23 cellular contexts compared by ENCODE assay signal in the genomic region with DNA sequence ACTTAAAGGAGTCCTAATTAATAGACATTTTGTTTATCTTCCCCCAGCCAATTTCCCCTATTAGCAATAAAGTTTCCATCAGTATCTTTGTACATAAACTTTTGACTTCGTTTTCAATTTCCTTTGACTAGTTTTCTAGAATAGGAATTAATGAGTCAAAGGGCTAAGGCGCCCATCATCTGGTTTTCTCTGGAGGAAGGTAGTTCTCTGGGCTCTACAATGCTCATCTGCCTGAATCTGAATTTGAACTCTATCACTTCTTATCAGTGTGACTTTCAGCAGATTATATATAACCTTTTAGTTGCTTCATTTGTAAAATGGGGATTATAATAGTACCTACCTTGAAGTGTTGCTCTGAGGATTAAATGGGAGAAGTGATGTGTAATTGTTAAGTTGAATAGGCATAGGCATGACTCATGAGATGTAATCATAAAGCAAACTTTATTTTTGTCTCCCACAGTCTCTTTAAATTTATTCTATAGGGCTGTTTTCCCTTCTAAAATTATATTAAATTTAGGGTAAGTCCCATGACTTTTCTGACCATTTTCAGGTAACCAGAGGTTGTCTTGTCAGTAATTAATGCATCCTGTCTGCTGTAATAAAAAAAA. TPM values are rescaled to one million over a fixed set of nuclear protein-coding genes. Genes with fewer than 3 reads are reported as not detected.
DNase-seq lines count a peak whose midpoint lies in the region; ATAC-seq, FAIRE-seq and TF ChIP-seq lines count a peak whose summit lies in the region.
"Had no signal": no experiment of that assay in that cellular context is flagged by ENCODE, and none has a peak within 500 bp of the region (broad histone marks: within the 10 kb centered on the region; RNA-seq: fewer than 3 reads in every experiment).

No MANE protein-coding gene starts in this region.

- no peak overlapping the region for H3K4me3 Mint-ChIP-seq in activated CD4-positive, alpha-beta T cell treated with anti-CD3 and anti-CD28 coated beads for 36 hours
- H3K4me3 Mint-ChIP-seq in activated CD4-positive, alpha-beta T cell treated with anti-CD3 and anti-CD28 coated beads, Interleukin-2, amount 10 ng/mL, durations not matched to agents 7 days and 5 days: no peak overlapping the region
- no peak overlapping the region for H3K4me3 Mint-ChIP-seq in endodermal cell
- H3K4me3 Mint-ChIP-seq: IgD-negative memory B cell had no signal

- H3K36me3 Mint-ChIP-seq in activated CD4-positive, alpha-beta T cell treated with anti-CD3 and anti-CD28 coated beads for 36 hours (ENCODE audit: low read depth): no peaks in the 10 kb centered on the region
- H3K36me3 Mint-ChIP-seq in activated CD4-positive, alpha-beta T cell treated with anti-CD3 and anti-CD28 coated beads, Interleukin-2, amount 10 ng/mL, durations not matched to agents 7 days and 5 days (ENCODE audit: low read depth): no peaks in the 10 kb centered on the region
- H3K36me3 Mint-ChIP-seq in endodermal cell (ENCODE audit: low read depth): no peaks in the 10 kb centered on the region
- H3K36me3 Mint-ChIP-seq: IgD-negative memory B cell had no signal

- BruUV-seq in endothelial cell of umbilical vein (replicated peaks; lab: Mats Ljungman, UMichigan): no TSS peak

- H3K27me3 ChIP-seq in SK-N-SH (ENCODE audit: insufficient read depth) (no peaks in the 10 kb centered on the region; the same call in 1 of the 2 replicates), endothelial cell of umbilical vein (ENCODE audit: control insufficient read depth in 2 of 2, insufficient read depth in 2 of 2, low read length in 2 of 2) (peaks cover 8 to 12% of the 10 kb centered on the region in 2 experiments), endodermal cell (ENCODE audit: control insufficient read depth, insufficient read depth, low read length, poor library complexity, severe bottlenecking) (peaks cover 23% of the 10 kb centered on the region)
- H3K27me3 ChIP-seq: Peyer's patch had no signal

- POLR2A ChIA-PET in activated CD4-positive, alpha-beta T cell treated with anti-CD3 and anti-CD28 coated beads for 36 hours (lab: Charles Lee): no interaction called here
- POLR2A ChIA-PET in activated CD4-positive, alpha-beta T cell treated with anti-CD3 and anti-CD28 coated beads, Interleukin-2, amount 10 ng/mL, durations not matched to agents 7 days and 5 days (lab: Charles Lee): no interaction called here
- POLR2A ChIA-PET in SK-N-SH (lab: Yijun Ruan, JAX): no interaction called here
- POLR2A ChIA-PET in endothelial cell of umbilical vein (lab: Charles Lee): no interaction called here

- H3K79me2 ChIP-seq in SK-N-SH (ENCODE audit: insufficient read depth) (no peaks in the 10 kb centered on the region), endothelial cell of umbilical vein (ENCODE audit: control insufficient read depth, insufficient read depth, low read length) (no peaks in the 10 kb centered on the region)

- H3K4me1 Mint-ChIP-seq in activated CD4-positive, alpha-beta T cell treated with anti-CD3 and anti-CD28 coated beads for 36 hours: peaks cover 4% of the 10 kb centered on the region
- no peaks in the 10 kb centered on the region for H3K4me1 Mint-ChIP-seq in activated CD4-positive, alpha-beta T cell treated with anti-CD3 and anti-CD28 coated beads, Interleukin-2, amount 10 ng/mL, durations not matched to agents 7 days and 5 days
- H3K4me1 Mint-ChIP-seq in endodermal cell: peaks cover 19% of the 10 kb centered on the region

- no peaks in the 10 kb centered on the region for H3K9me1 ChIP-seq in endothelial cell of umbilical vein (replicated peaks; ENCODE audit: control insufficient read depth, extremely low read depth, insufficient read depth, low read length)

- no peak for TF ChIP-seq CTCF in SK-N-SH (IDR thresholded peaks at IDR 0.05)
- no peak for TF ChIP-seq CTCF in endothelial cell of umbilical vein (IDR thresholded peaks at IDR 0.05; ENCODE audit: extremely low read depth in 1 of 2, insufficient read depth in 1 of 2, low read depth in 1 of 2, low read length in 2 of 2)
- no peak for TF ChIP-seq CTCF in endodermal cell (conservative IDR thresholded peaks at IDR 0.05)

- H4K20me1 ChIP-seq in SK-N-SH (ENCODE audit: insufficient read depth): no peaks in the 10 kb centered on the region
- no peaks in the 10 kb centered on the region for H4K20me1 ChIP-seq in endothelial cell of umbilical vein (replicated peaks; ENCODE audit: control insufficient read depth, extremely low read depth, insufficient read depth, low read length)

- CTCF ChIA-PET in activated CD4-positive, alpha-beta T cell treated with anti-CD3 and anti-CD28 coated beads for 36 hours (lab: Charles Lee): interaction anchor here (0.6 to 1.7 kb wide), 2 partner anchors 19 to 629 kb away, joined by 3 to 6 read pairs; no protein-coding TSS in a partner anchor
- CTCF ChIA-PET in activated CD4-positive, alpha-beta T cell treated with anti-CD3 and anti-CD28 coated beads, Interleukin-2, amount 10 ng/mL, durations not matched to agents 7 days and 5 days (lab: Charles Lee): interaction anchor here (1.6 kb wide), 1 partner anchor 20 kb away, joined by 4 read pairs; no protein-coding TSS in a partner anchor
- CTCF ChIA-PET in SK-N-SH (lab: Yijun Ruan, JAX): interaction anchor here (1.2 to 6.8 kb wide), 3 partner anchors 16 to 69 kb away, joined by 4 to 75 read pairs (median 32); no protein-coding TSS in a partner anchor
- CTCF ChIA-PET in endothelial cell of umbilical vein (lab: Charles Lee): interaction anchor here (0.9 kb wide), 1 partner anchor 11 kb away, joined by 3 read pairs; no protein-coding TSS in a partner anchor

- no peak for TF ChIP-seq POLR2A in endothelial cell of umbilical vein (IDR thresholded peaks at IDR 0.05; ENCODE audit: low read depth, low read length)

- no peak for TF ChIP-seq EP300 in SK-N-SH (IDR thresholded peaks at IDR 0.05; ENCODE audit: borderline replicate concordance in 1 of 2, low read depth in 1 of 2, low read length in 1 of 2)

- no peak for DNase-seq in activated CD4-positive, alpha-beta T cell treated with anti-CD3 and anti-CD28 coated beads for 36 hours
- no peak for DNase-seq in activated CD4-positive, alpha-beta T cell treated with anti-CD3 and anti-CD28 coated beads, Interleukin-2, amount 10 ng/mL, durations not matched to agents 7 days and 5 days
- DNase-seq in ELR (ENCODE audit: low read depth) (peak; percentile 16), SK-N-SH (no peak), endothelial cell of umbilical vein (ENCODE audit: low read depth, low spot score) (no peak), endodermal cell (no peak)
- no peak for DNase-seq in stimulated activated naive CD4-positive, alpha-beta T cell treated with Interleukin-2 at 50 U/mL for 16 hours (lab: John Stamatoyannopoulos, UW)
- DNase-seq: 8988T, Calu3, DMS79 treated with DMSO at 0.1 percent for 48 hours, H7, NCI-H1048, NCI-H1417, NCI-H1694, NCI-H2081, NCI-H2227 treated with DMSO at 0.1 percent for 48 hours, NCI-H69, SIG-M5 had no signal

- no peaks in the 10 kb centered on the region for H3K9me3 ChIP-seq in SK-N-SH
- no peaks in the 10 kb centered on the region for H3K9me3 ChIP-seq in endothelial cell of umbilical vein (replicated peaks; ENCODE audit: control insufficient read depth, insufficient read depth, low read length)
- no peaks in the 10 kb centered on the region for H3K9me3 ChIP-seq in endodermal cell (ENCODE audit: control insufficient read depth, low read length)
- H3K9me3 ChIP-seq: Peyer's patch had no signal

- intact Hi-C loops in activated CD4-positive, alpha-beta T cell treated with anti-CD3 and anti-CD28 coated beads for 36 hours (cut with DNase I, micrococcal nuclease): loop anchor here in 1 of 2 experiments (10.0 kb wide), 1 partner anchor 180 kb away; no protein-coding TSS in a partner anchor
- intact Hi-C loops in endothelial cell of umbilical vein (cut with micrococcal nuclease): no loop called here

- H3K4me3 ChIP-seq in SK-N-SH (ENCODE audit: low read depth in 2 of 2, low read length in 1 of 2) (no peak overlapping the region), endothelial cell of umbilical vein (replicated peaks in 1 of 3; ENCODE audit: insufficient read depth in 1 of 3, low read depth in 1 of 3, low read length in 3 of 3) (no peak overlapping the region), endodermal cell (ENCODE audit: low read length) (no peak overlapping the region)
- H3K4me3 ChIP-seq: Peyer's patch, SK-N-MC had no signal

- no peaks in the 10 kb centered on the region for H3K9me2 ChIP-seq in SK-N-SH

- H3K27ac ChIP-seq in SK-N-SH (ENCODE audit: low read depth in 2 of 2, low read length in 1 of 2): peak overlapping the region in 1 of 2 experiments; percentile 25; a peak in 1 of 4 replicates
- no peak overlapping the region for H3K27ac ChIP-seq in endothelial cell of umbilical vein (ENCODE audit: insufficient read depth, low read depth, low read length)
- H3K27ac ChIP-seq in endodermal cell (ENCODE audit: low read depth, low read length): no peak overlapping the region
- H3K27ac ChIP-seq: Peyer's patch, SK-N-MC had no signal

- TF ChIP-seq RAD21 in SK-N-SH (IDR thresholded peaks at IDR 0.05; ENCODE audit: low read length): no peak

- WGBS in SK-N-SH (ENCODE audit: low lambda C conversion rate): 42% methylated on average over 2 of the region's 2 CpGs
- 78 to 85% methylated on average over 2 of the region's 2 CpGs for WGBS in endodermal cell (ENCODE audit: insufficient coverage in 1 of 2, insufficient read length in 1 of 2), 2 experiments

- H3K27ac Mint-ChIP-seq in activated CD4-positive, alpha-beta T cell treated with anti-CD3 and anti-CD28 coated beads for 36 hours: no peak overlapping the region
- no peak overlapping the region for H3K27ac Mint-ChIP-seq in activated CD4-positive, alpha-beta T cell treated with anti-CD3 and anti-CD28 coated beads, Interleukin-2, amount 10 ng/mL, durations not matched to agents 7 days and 5 days
- H3K27ac Mint-ChIP-seq in endodermal cell: no peak overlapping the region
- H3K27ac Mint-ChIP-seq: IgD-negative memory B cell had no signal

- FAIRE-seq in endothelial cell of umbilical vein (lab: Jason Lieb, UNC): no peak
- FAIRE-seq: GM19239 had no signal

- no peak overlapping the region for H2AFZ ChIP-seq in SK-N-SH (ENCODE audit: low read depth)
- no peak overlapping the region for H2AFZ ChIP-seq in endothelial cell of umbilical vein (ENCODE audit: low read depth, low read length)

- peak overlapping the region; percentile 42; the same call in 1 of the 2 replicates for H3K4me2 ChIP-seq in SK-N-SH
- no peak overlapping the region for H3K4me2 ChIP-seq in endothelial cell of umbilical vein (ENCODE audit: insufficient read depth, low read length)

- H3K27me3 Mint-ChIP-seq in activated CD4-positive, alpha-beta T cell treated with anti-CD3 and anti-CD28 coated beads for 36 hours: peaks cover 25% of the 10 kb centered on the region
- peaks cover 17% of the 10 kb centered on the region for H3K27me3 Mint-ChIP-seq in activated CD4-positive, alpha-beta T cell treated with anti-CD3 and anti-CD28 coated beads, Interleukin-2, amount 10 ng/mL, durations not matched to agents 7 days and 5 days
- H3K27me3 Mint-ChIP-seq in endodermal cell (ENCODE audit: insufficient read depth): peaks cover 41% of the 10 kb centered on the region

- H3K36me3 ChIP-seq in SK-N-SH (replicated peaks in 1 of 2; ENCODE audit: control insufficient read depth in 1 of 2, insufficient read depth in 2 of 2, low read length in 1 of 2): no peaks in the 10 kb centered on the region
- no peaks in the 10 kb centered on the region for H3K36me3 ChIP-seq in endothelial cell of umbilical vein (ENCODE audit: control insufficient read depth in 2 of 2, extremely low read depth in 1 of 2, insufficient read depth in 2 of 2, low read length in 2 of 2)
- no peaks in the 10 kb centered on the region for H3K36me3 ChIP-seq in endodermal cell (ENCODE audit: control insufficient read depth, insufficient read depth, low read length)
- H3K36me3 ChIP-seq: Peyer's patch had no signal

- ATAC-seq in activated CD4-positive, alpha-beta T cell treated with anti-CD3 and anti-CD28 coated beads for 36 hours: peak; percentile 52
- ATAC-seq in HG03342 (IDR thresholded peaks at IDR 0.05; ENCODE audit: unreplicated experiment): no peak

- no peak overlapping the region for H3K9ac ChIP-seq in SK-N-SH
- no peak overlapping the region for H3K9ac ChIP-seq in endothelial cell of umbilical vein (replicated peaks; ENCODE audit: extremely low read depth, insufficient read depth, low read length)
- H3K9ac ChIP-seq in endodermal cell (ENCODE audit: extremely low read depth, low read length, poor library complexity, severe bottlenecking): no peak overlapping the region

- peaks cover 8 to 10% of the 10 kb centered on the region in 2 experiments for H3K4me1 ChIP-seq in SK-N-SH (ENCODE audit: control insufficient read depth in 1 of 2, insufficient read depth in 2 of 2, low read depth in 1 of 2, low read length in 1 of 2)
- no peaks in the 10 kb centered on the region for H3K4me1 ChIP-seq in endothelial cell of umbilical vein (ENCODE audit: control insufficient read depth, extremely low read depth, insufficient read depth, low read length)
- peaks cover 4% of the 10 kb centered on the region for H3K4me1 ChIP-seq in endodermal cell (ENCODE audit: control insufficient read depth, insufficient read depth, low read length)
- H3K4me1 ChIP-seq: Peyer's patch had no signal

- dilution Hi-C loops in endothelial cell of umbilical vein (cut with MboI; ENCODE audit: extremely low pct_ligation_motif_present, low sequenced_read_pairs): no loop called here

- peaks cover 18% of the 10 kb centered on the region for H3F3A ChIP-seq in SK-N-SH (replicated peaks; ENCODE audit: insufficient read depth)

- no peaks in the 10 kb centered on the region for H3K9me3 Mint-ChIP-seq in activated CD4-positive, alpha-beta T cell treated with anti-CD3 and anti-CD28 coated beads for 36 hours (ENCODE audit: low read depth)
- H3K9me3 Mint-ChIP-seq in activated CD4-positive, alpha-beta T cell treated with anti-CD3 and anti-CD28 coated beads, Interleukin-2, amount 10 ng/mL, durations not matched to agents 7 days and 5 days: no peaks in the 10 kb centered on the region
- H3K9me3 Mint-ChIP-seq in endodermal cell: no peaks in the 10 kb centered on the region
- H3K9me3 Mint-ChIP-seq: IgD-negative memory B cell had no signal

RNA-seq across cellular contexts. Expression of gene TUB, which starts 5.8 kb away (rescaled TPM):
- under 1 TPM; 0.33 to 0.48 TPM for total RNA-seq in activated CD4-positive, alpha-beta T cell treated with anti-CD3 and anti-CD28 coated beads for 36 hours
- under 1 TPM; 0.08 to 0.12 TPM for total RNA-seq in activated CD4-positive, alpha-beta T cell treated with anti-CD3 and anti-CD28 coated beads, Interleukin-2, amount 10 ng/mL, durations not matched to agents 7 days and 5 days
- polyA plus RNA-seq in SK-N-SH (2012; rRNA removed): 11.3 and 16.9 TPM in 2 replicates
- 7.1 and 10.0 TPM in 2 replicates for polyA plus RNA-seq in SK-N-SH (2012; cell fraction: cytosol; rRNA removed)
- polyA plus RNA-seq in SK-N-SH (2012; cell fraction: nucleus; rRNA removed): 43.6 and 49.5 TPM in 2 replicates
- total RNA-seq in endothelial cell of umbilical vein: 3.9 and 4.9 TPM in 2 replicates
- 2.3 and 2.5 TPM in 2 replicates for polyA plus RNA-seq in endothelial cell of umbilical vein
- 1.8 and 2.2 TPM in 2 replicates for polyA plus RNA-seq in endothelial cell of umbilical vein (2011; cell fraction: cytosol; rRNA removed)
- 7.2 and 8.2 TPM in 2 replicates for polyA plus RNA-seq in endothelial cell of umbilical vein (2011; cell fraction: nucleus; rRNA removed)
- polyA plus RNA-seq in endothelial cell of umbilical vein (2012): 4.6 and 8.0 TPM in 2 replicates
- 3.3 and 5.3 TPM in 2 replicates for polyA minus RNA-seq in endothelial cell of umbilical vein
- not detected for polyA minus RNA-seq in endothelial cell of umbilical vein (2011; cell fraction: cytosol; rRNA and poly(A)+ RNA removed)
- 2.2 and 2.3 TPM in 2 replicates for polyA minus RNA-seq in endothelial cell of umbilical vein (2011; cell fraction: nucleus; rRNA and poly(A)+ RNA removed)
- 10 to 100 TPM; 15.8 to 29.9 TPM for total RNA-seq in endodermal cell
- 21.7 TPM for polyA plus RNA-seq in endodermal cell (2013, experiment 1 of 2)
- 20.4 TPM for polyA plus RNA-seq in endodermal cell (2013, experiment 2 of 2)
- polyA plus RNA-seq: IgD-negative memory B cell had no signal
